Comparison of ENCODE assay signal across 2 cellular contexts in genomic region chr13:40190656-40191100, GRCh38.
TF ChIP-seq lines count a peak whose summit lies in the region.

No MANE protein-coding gene starts in this region.

TF ChIP-seq in IMR-90, 13 proteins besides CTCF, POLR2A, EP300 and RAD21 (continued from another document):
- TF ChIP-seq NFE2L2 (IDR thresholded peaks at IDR 0.05; ENCODE audit: low read depth, low read length) (no peak), RFX5 (IDR thresholded peaks at IDR 0.05; ENCODE audit: low read depth, low read length) (no peak), ELK1 (IDR thresholded peaks at IDR 0.05; ENCODE audit: borderline replicate concordance, low read depth, low read length) (no peak), MAFK (IDR thresholded peaks at IDR 0.05; ENCODE audit: low read depth, low read length) (no peak), BHLHE40 (IDR thresholded peaks at IDR 0.05; ENCODE audit: low read depth, low read length) (no peak), MXI1 (IDR thresholded peaks at IDR 0.05; ENCODE audit: borderline replicate concordance, low read depth, low read length) (no peak), CHD1 (IDR thresholded peaks at IDR 0.05; ENCODE audit: low read depth, low read length) (no peak), RCOR1 (IDR thresholded peaks at IDR 0.05; ENCODE audit: insufficient replicate concordance, low read length) (no peak)
- TF ChIP-seq, protein P1, sequence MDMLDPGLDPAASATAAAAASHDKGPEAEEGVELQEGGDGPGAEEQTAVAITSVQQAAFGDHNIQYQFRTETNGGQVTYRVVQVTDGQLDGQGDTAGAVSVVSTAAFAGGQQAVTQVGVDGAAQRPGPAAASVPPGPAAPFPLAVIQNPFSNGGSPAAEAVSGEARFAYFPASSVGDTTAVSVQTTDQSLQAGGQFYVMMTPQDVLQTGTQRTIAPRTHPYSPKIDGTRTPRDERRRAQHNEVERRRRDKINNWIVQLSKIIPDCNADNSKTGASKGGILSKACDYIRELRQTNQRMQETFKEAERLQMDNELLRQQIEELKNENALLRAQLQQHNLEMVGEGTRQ (IDR thresholded peaks at IDR 0.05; ENCODE audit: low read depth, low read length), result no peak

TF ChIP-seq in endothelial cell of umbilical vein, 7 proteins besides CTCF, POLR2A, EP300 and RAD21 (continued from another document):
- TF ChIP-seq MAX (IDR thresholded peaks at IDR 0.05; ENCODE audit: insufficient read depth, insufficient read length) (peak; percentile 41), FOS (IDR thresholded peaks at IDR 0.05; ENCODE audit: borderline replicate concordance, insufficient read depth, low read length) (peak; percentile 73)
